In the genomic region with DNA sequence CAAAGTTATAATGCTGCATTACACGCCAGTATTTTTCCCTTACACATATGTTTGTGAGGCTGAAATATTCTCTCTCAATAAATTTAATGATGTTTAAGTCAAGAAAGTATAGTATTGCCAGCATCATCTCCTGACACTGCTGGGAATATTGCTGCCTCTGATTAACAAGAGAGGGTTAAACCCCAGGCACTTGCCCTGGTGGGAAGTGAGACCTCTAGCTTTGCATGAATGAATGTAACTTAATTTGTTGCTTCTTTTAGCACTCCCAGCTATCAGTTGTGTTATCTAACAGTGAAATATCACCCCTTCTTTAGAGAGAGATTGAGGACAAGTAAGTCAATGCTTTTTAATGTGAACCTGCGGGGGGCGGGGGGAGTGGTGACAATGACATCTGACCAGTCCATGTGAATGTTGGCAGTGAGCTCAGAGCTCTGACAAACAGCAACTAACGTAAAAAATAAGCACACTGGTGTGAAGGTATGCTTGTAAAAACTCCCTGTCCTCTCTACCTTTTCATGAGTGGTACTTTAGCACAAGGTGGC, we compare ENCODE assay signal across 1 cellular context.
TF ChIP-seq lines count a peak whose summit lies in the region.

No MANE protein-coding gene starts in this region.

TF ChIP-seq in GM12878, 131 proteins besides CTCF, POLR2A, EP300 and RAD21 (continued from another document):
- no peak for TF ChIP-seq RELB (IDR thresholded peaks at IDR 0.05; ENCODE audit: low read depth)
- no peak for TF ChIP-seq NR2C1 (IDR thresholded peaks at IDR 0.05)
- no peak for TF ChIP-seq STAT3 (IDR thresholded peaks at IDR 0.05; ENCODE audit: low read depth, low read length)
- TF ChIP-seq RCOR1 (conservative IDR thresholded peaks at IDR 0.05; ENCODE audit: low read depth, low read length), result no peak
- TF ChIP-seq E4F1 (IDR thresholded peaks at IDR 0.05; ENCODE audit: borderline replicate concordance, partially characterized antibody), result no peak
- no peak for TF ChIP-seq HDAC2 (IDR thresholded peaks at IDR 0.05)
- TF ChIP-seq IRF5 (IDR thresholded peaks at IDR 0.05; ENCODE audit: borderline replicate concordance), result no peak
